ENCODE assay signal across 9 cellular contexts in genomic region chr15:23013681-23014080, GRCh38.
"Had no signal": no experiment of that assay in that cellular context is flagged by ENCODE, and none has a peak within 500 bp of the region (broad histone marks: within the 10 kb centered on the region; RNA-seq: fewer than 3 reads in every experiment).

No MANE protein-coding gene starts in this region.

- H3K9me3 ChIP-seq: HAP-1 had no signal

- H3K27ac Mint-ChIP-seq: HFFc6 had no signal

- H3K27ac ChIP-seq: GM23248, HL-60 had no signal

- H3K9ac ChIP-seq: GM23248 had no signal

- H3K9me3 Mint-ChIP-seq: HFFc6 had no signal

- H2AFZ ChIP-seq: GM23248 had no signal

- H3K4me3 Mint-ChIP-seq: HFFc6 had no signal

- H3K4me1 ChIP-seq: HAP-1 had no signal

- DNase-seq: GM23248, GOT3, H7, HFFc6 had no signal

- ATAC-seq: HCT116, HepG2, K562 had no signal

- H3K4me3 ChIP-seq: GM23248, HAP-1, K562 had no signal
